Comparison of ENCODE assay signal across 25 cellular contexts in the genomic region with DNA sequence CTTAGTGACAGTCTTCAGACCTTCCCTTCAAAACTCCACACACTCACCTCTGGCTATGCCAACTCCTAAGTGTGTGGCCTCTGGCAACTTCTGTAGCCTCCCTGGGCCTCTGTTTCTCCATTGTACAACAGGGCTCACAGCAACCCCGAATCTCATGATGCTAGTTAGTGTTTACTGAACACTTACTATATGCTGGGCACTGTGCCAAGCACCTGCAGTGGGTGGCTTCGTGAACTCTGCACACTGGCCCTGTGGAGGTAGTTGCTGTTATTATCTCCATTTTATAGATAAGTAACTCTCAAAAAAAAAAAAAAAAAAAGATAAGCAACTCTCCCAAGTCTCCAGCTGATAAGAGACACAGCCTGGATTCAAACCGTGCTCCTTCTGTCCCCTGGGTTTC. TPM values are rescaled to one million over a fixed set of nuclear protein-coding genes. Genes with fewer than 3 reads are reported as not detected.
DNase-seq lines count a peak whose midpoint lies in the region; ATAC-seq, FAIRE-seq and TF ChIP-seq lines count a peak whose summit lies in the region.
"Had no signal": no experiment of that assay in that cellular context is flagged by ENCODE, and none has a peak within 500 bp of the region (broad histone marks: within the 10 kb centered on the region; RNA-seq: fewer than 3 reads in every experiment).

No MANE protein-coding gene starts in this region.

- no peak overlapping the region for H3K4me3 ChIP-seq in H1 (ENCODE audit: extremely low read depth in 1 of 4, insufficient read depth in 2 of 4, low read depth in 3 of 4, low read length in 4 of 4)
- no peak overlapping the region for H3K4me3 ChIP-seq in transverse colon
- H3K4me3 ChIP-seq in naive thymus-derived CD4-positive, alpha-beta T cell (ENCODE audit: low read length), result no peak overlapping the region
- H3K4me3 ChIP-seq: esophagus squamous epithelium, thoracic aorta had no signal

- peak overlapping the region; percentile 16 for H4K91ac ChIP-seq in H1 (replicated peaks; ENCODE audit: insufficient read length, low read length)

- no peaks in the 10 kb centered on the region; the same call in 1 of the 2 replicates for H3K23me2 ChIP-seq in H1 (ENCODE audit: low read depth, low read length)

- peak overlapping the region; percentile 54; the same call in 1 of the 2 replicates for H2BK20ac ChIP-seq in H1 (ENCODE audit: low read length)

- H2AK5ac ChIP-seq in H1 (ENCODE audit: low read depth, low read length), result no peak overlapping the region

- H4K5ac ChIP-seq in H1 (ENCODE audit: insufficient read length, low read depth, low read length), result no peak overlapping the region

- FAIRE-seq in H1 (lab: Jason Lieb, UNC), result no peak
- FAIRE-seq: endometrium, frontal cortex had no signal

- no peak overlapping the region; the same call in 1 of the 2 replicates for H2BK5ac ChIP-seq in H1 (ENCODE audit: low read depth, low read length)

- peak overlapping the region; percentile 19 for H2BK120ac ChIP-seq in H1 (replicated peaks; ENCODE audit: low read depth, low read length)

- H3K4me3 Mint-ChIP-seq in naive thymus-derived CD4-positive, alpha-beta T cell, result no peak overlapping the region
- H3K4me3 Mint-ChIP-seq: activated naive CD8-positive, alpha-beta T cell treated with anti-CD3 and anti-CD28 coated beads, Interleukin-2, amount 50 U/mL, for 24 hours; H9; natural killer cell had no signal

- no peak for TF ChIP-seq RAD21 in H1 (IDR thresholded peaks at IDR 0.05 in 1 of 2, conservative IDR thresholded peaks at IDR 0.05 in 1 of 2; ENCODE audit: low read depth in 2 of 2, low read length in 2 of 2)

- H3K56ac ChIP-seq in H1 (replicated peaks; ENCODE audit: insufficient read length, low read depth, low read length), result no peak overlapping the region

- H3K4me2 ChIP-seq in H1 (ENCODE audit: insufficient read depth in 1 of 2, low read depth in 2 of 2, low read length in 2 of 2), result no peak overlapping the region

- ATAC-seq in HG03460 (IDR thresholded peaks at IDR 0.05; ENCODE audit: unreplicated experiment), result no peak
- ATAC-seq in naive thymus-derived CD4-positive, alpha-beta T cell, result no peak
- ATAC-seq: activated naive CD8-positive, alpha-beta T cell treated with anti-CD3 and anti-CD28 coated beads, Interleukin-2, amount 50 U/mL, for 24 hours; left cardiac atrium; natural killer cell; stimulated activated naive CD8-positive, alpha-beta T cell treated with anti-CD3 and anti-CD28 coated beads, Interleukin-15, Interleukin-2, amounts not matched to agents 100 U/mL and 50 U/mL, for 24 hours had no signal

- POLR2A ChIA-PET in H1 (lab: Charles Lee; ENCODE audit: partially characterized antibody), result interaction anchor here (1.2 kb wide), 2 partner anchors 15 to 26 kb away, joined by 3 read pairs; no protein-coding TSS in a partner anchor
- POLR2A ChIA-PET in naive thymus-derived CD4-positive, alpha-beta T cell (lab: Charles Lee), result no interaction called here

- intact Hi-C loops in transverse colon (cut with DNase I; ENCODE audit: low total_unique reads), result no loop called here
- intact Hi-C loops in naive thymus-derived CD4-positive, alpha-beta T cell (cut with micrococcal nuclease), result no loop called here

- H3K9ac ChIP-seq in H1 (replicated peaks in 1 of 4; ENCODE audit: extremely low read depth in 1 of 4, low read depth in 3 of 4, low read length in 3 of 4), result no peak overlapping the region

- TF ChIP-seq EP300 in H1 (IDR thresholded peaks at IDR 0.05; ENCODE audit: borderline replicate concordance in 1 of 2, low read depth in 2 of 2, low read length in 2 of 2), result no peak
- TF ChIP-seq EP300 in transverse colon (IDR thresholded peaks at IDR 0.05; ENCODE audit: low read depth), result no peak

- H3K4ac ChIP-seq in H1 (replicated peaks; ENCODE audit: insufficient read length, low read depth, low read length), result no peak overlapping the region

- H3K79me1 ChIP-seq in H1 (ENCODE audit: low read depth, low read length), result no peaks in the 10 kb centered on the region; the same call in 1 of the 2 replicates

- H3K27me3 ChIP-seq in H1 (replicated peaks in 1 of 4; ENCODE audit: control insufficient read depth in 3 of 4, extremely low read depth in 1 of 4, insufficient read depth in 3 of 4, low read length in 3 of 4), result peaks cover 0 to 2% (median 0%) of the 10 kb centered on the region in 4 experiments; a peak in 3 of 7 replicates
- H3K27me3 ChIP-seq in transverse colon, result no peaks in the 10 kb centered on the region
- H3K27me3 ChIP-seq in naive thymus-derived CD4-positive, alpha-beta T cell (ENCODE audit: control insufficient read depth in 2 of 2, insufficient read depth in 2 of 2, low read length in 2 of 2), result no peaks in the 10 kb centered on the region
- H3K27me3 ChIP-seq: esophagus squamous epithelium had no signal

- TF ChIP-seq POLR2A in H1 (IDR thresholded peaks at IDR 0.05; ENCODE audit: control extremely low read depth in 1 of 2, low read depth in 2 of 2, low read length in 2 of 2), result no peak
- no peak for TF ChIP-seq POLR2A in transverse colon (IDR thresholded peaks at IDR 0.05)

- no peak overlapping the region for H3K14ac ChIP-seq in H1 (ENCODE audit: insufficient read length)

- no peak overlapping the region for H4K8ac ChIP-seq in H1 (ENCODE audit: extremely low read depth, insufficient read depth, low read length)

- peak overlapping the region; percentile 42; the same call in 1 of the 2 replicates for H3K18ac ChIP-seq in H1 (ENCODE audit: extremely low read depth, low read length)

- no peaks in the 10 kb centered on the region for H4K20me1 ChIP-seq in H1 (replicated peaks in 1 of 2; ENCODE audit: control insufficient read depth in 1 of 2, insufficient read depth in 2 of 2, low read length in 2 of 2)

- H3K36me3 ChIP-seq in H1 (ENCODE audit: control insufficient read depth in 2 of 4, insufficient read depth in 4 of 4, low read length in 3 of 4) (no peaks in the 10 kb centered on the region), transverse colon (no peaks in the 10 kb centered on the region)
- no peaks in the 10 kb centered on the region for H3K36me3 ChIP-seq in naive thymus-derived CD4-positive, alpha-beta T cell (ENCODE audit: control insufficient read depth in 2 of 3, insufficient read depth in 3 of 3, low read length in 3 of 3)
- H3K36me3 ChIP-seq: esophagus squamous epithelium, thoracic aorta had no signal

- H3K79me2 ChIP-seq in H1 (ENCODE audit: control insufficient read depth in 1 of 2, insufficient read depth in 2 of 2, low read length in 2 of 2), result no peaks in the 10 kb centered on the region

- no peak overlapping the region for H3K23ac ChIP-seq in H1 (ENCODE audit: insufficient read length)

- in situ Hi-C loops in transverse colon (cut with MboI; ENCODE audit: low pct_ligation_motif_present in 1 of 4, low pct_unique_long_range_greater_than_20kb in 1 of 4, low sequenced_read_pairs in 3 of 4), result no loop called here

- H2BK12ac ChIP-seq in H1 (ENCODE audit: low read depth, low read length), result peak overlapping the region; percentile 35; the same call in 1 of the 2 replicates

- peaks cover 0 to 11% (median 0%) of the 10 kb centered on the region in 7 donors for H3K4me1 Mint-ChIP-seq in naive thymus-derived CD4-positive, alpha-beta T cell
- H3K4me1 Mint-ChIP-seq: natural killer cell had no signal

- H3K9me3 ChIP-seq in H1 (ENCODE audit: insufficient read depth in 2 of 2, low read depth in 1 of 2, low read length in 1 of 2) (no peaks in the 10 kb centered on the region), transverse colon (no peaks in the 10 kb centered on the region)
- no peaks in the 10 kb centered on the region for H3K9me3 ChIP-seq in naive thymus-derived CD4-positive, alpha-beta T cell (ENCODE audit: control insufficient read depth in 2 of 3, low read length in 3 of 3)
- H3K9me3 ChIP-seq: esophagus squamous epithelium, thoracic aorta had no signal

- no peaks in the 10 kb centered on the region for H3K36me3 Mint-ChIP-seq in naive thymus-derived CD4-positive, alpha-beta T cell
- H3K36me3 Mint-ChIP-seq: natural killer cell had no signal

- peak; percentile 20 for DNase-seq in NCI-H345 (lab: John Stamatoyannopoulos, UW)
- no peak for DNase-seq in NCI-H345 treated with DMSO at 0.1 percent for 48 hours (lab: John Stamatoyannopoulos, UW; ENCODE audit: unreplicated experiment)
- DNase-seq in NCI-H2029 (lab: John Stamatoyannopoulos, UW), result peak; percentile 24
- no peak for DNase-seq in H1 (ENCODE audit: low read depth in 1 of 2, low spot score in 2 of 2)
- peak; percentile 67 for DNase-seq in transverse colon
- no peak for DNase-seq in activated CD4-positive, alpha-beta T cell treated with anti-CD3 and anti-CD28 coated beads for 1 hour
- no peak for DNase-seq in naive thymus-derived CD4-positive, alpha-beta T cell
- DNase-seq: activated CD4-positive, alpha-beta T cell treated with anti-CD3 and anti-CD28 coated beads for 4 hours; activated CD8-positive, alpha-beta memory T cell treated with anti-CD3 and anti-CD28 coated beads for 24 hours; activated gamma-delta T cell; activated naive CD8-positive, alpha-beta T cell treated with anti-CD3 and anti-CD28 coated beads, Interleukin-2, amount 50 U/mL, for 24 hours; DND-41; esophagus squamous epithelium; H9; hippocampal formation; left cardiac atrium; natural killer cell; NCI-H2227 treated with DMSO at 0.1 percent for 48 hours; stimulated activated CD4-positive, alpha-beta T cell treated with anti-CD3 and anti-CD28 coated beads, Interleukin-15, amount 100 ng/mL, for 24 hours; stimulated activated naive CD8-positive, alpha-beta T cell treated with anti-CD3 and anti-CD28 coated beads, Interleukin-15, Interleukin-2, amounts not matched to agents 100 U/mL and 50 U/mL, for 24 hours; T-helper 2 cell had no signal

- no peak overlapping the region for H2AFZ ChIP-seq in H1 (ENCODE audit: low read length)

- no peak overlapping the region for H3K27ac ChIP-seq in H1 (ENCODE audit: low read depth, low read length)
- H3K27ac ChIP-seq in transverse colon, result peak overlapping the region; percentile 51 to 78 (median 54)
- H3K27ac ChIP-seq in naive thymus-derived CD4-positive, alpha-beta T cell (ENCODE audit: low read depth, low read length), result no peak overlapping the region
- H3K27ac ChIP-seq: esophagus squamous epithelium, thoracic aorta had no signal

- H2BK15ac ChIP-seq in H1 (ENCODE audit: low read length), result no peak overlapping the region

- CTCF ChIA-PET in H1 (lab: Charles Lee; ENCODE audit: partially characterized antibody), result interaction anchor here (1.5 to 38.2 kb wide), 5 partner anchors 8 to 145 kb away, joined by 6 to 731 read pairs (median 112); partner anchors contain the start of gene TP53I11
- CTCF ChIA-PET in naive thymus-derived CD4-positive, alpha-beta T cell (lab: Charles Lee), result no interaction called here

- no peaks in the 10 kb centered on the region for H3K9me3 Mint-ChIP-seq in naive thymus-derived CD4-positive, alpha-beta T cell
- H3K9me3 Mint-ChIP-seq: activated naive CD8-positive, alpha-beta T cell treated with anti-CD3 and anti-CD28 coated beads, Interleukin-2, amount 50 U/mL, for 24 hours; H9; natural killer cell had no signal

- H3K4me1 ChIP-seq in H1 (replicated peaks in 1 of 4; ENCODE audit: control insufficient read depth in 3 of 4, insufficient read depth in 4 of 4, low read length in 3 of 4), result peaks cover 21 to 65% (median 38%) of the 10 kb centered on the region in 4 experiments
- H3K4me1 ChIP-seq in transverse colon, result peaks cover 5 to 58% (median 33%) of the 10 kb centered on the region in 4 donors
- no peaks in the 10 kb centered on the region for H3K4me1 ChIP-seq in naive thymus-derived CD4-positive, alpha-beta T cell (ENCODE audit: control insufficient read depth in 2 of 2, insufficient read depth in 2 of 2, low read length in 2 of 2)

- H3K27me3 Mint-ChIP-seq in naive thymus-derived CD4-positive, alpha-beta T cell, result peaks cover 0 to 17% (median 0%) of the 10 kb centered on the region in 5 donors
- H3K27me3 Mint-ChIP-seq: activated naive CD8-positive, alpha-beta T cell treated with anti-CD3 and anti-CD28 coated beads, Interleukin-2, amount 50 U/mL, for 24 hours had no signal

- H3K27ac Mint-ChIP-seq in naive thymus-derived CD4-positive, alpha-beta T cell, result no peak overlapping the region
- H3K27ac Mint-ChIP-seq: activated naive CD8-positive, alpha-beta T cell treated with anti-CD3 and anti-CD28 coated beads, Interleukin-2, amount 50 U/mL, for 24 hours; natural killer cell had no signal

- TF ChIP-seq CTCF in H1 (IDR thresholded peaks at IDR 0.05; ENCODE audit: control extremely low read depth in 1 of 3, insufficient read depth in 1 of 3, low read depth in 1 of 3, low read length in 3 of 3) (no peak), transverse colon (IDR thresholded peaks at IDR 0.05) (no peak)

- 83% methylated on average over 3 of the region's 3 CpGs; no CpG with 5 or more reads in 1 of the 2 experiments for WGBS in H1 (ENCODE audit: extremely low coverage in 1 of 2, insufficient coverage in 1 of 2, insufficient read length in 1 of 2, insufficient replicate concordance in 2 of 2, low coverage in 1 of 2, low lambda C conversion rate in 2 of 2, missing lambda C conversion rate in 1 of 2), 2 experiments
- whole genome bisulfite sequencing in transverse colon (ENCODE audit: low coverage in 1 of 2), 2 donors, result 35 to 38% methylated on average over 1 to 3 of the region's 3 CpGs

RNA-seq across cellular contexts. Expression of gene TP53I11, which starts 7.5 kb away (rescaled TPM):
- total RNA-seq in H1 (2021; fragmentation: NEBNext Ultra II Directional; extraction: Animal tissue kit (Norgen Biotek cat#: 25700)), result 46.3 and 53.7 TPM in 2 replicates
- 34.0 and 47.5 TPM in 2 replicates for polyA plus RNA-seq in H1 (2011; rRNA removed)
- polyA plus RNA-seq in H1 (2011; cell fraction: cytosol; rRNA removed), result 25.8 TPM
- polyA plus RNA-seq in H1 (2011; cell fraction: nucleus; rRNA removed), result 48.2 TPM
- polyA plus RNA-seq in H1 (2012, experiment 1 of 2), result 44.1 to 78.7 TPM (median 68.4 TPM) in 4 replicates
- polyA plus RNA-seq in H1 (2012, experiment 2 of 2), result 49.8 TPM
- polyA plus RNA-seq in H1 (2013, experiment 1 of 2), result 52.1 TPM
- polyA plus RNA-seq in H1 (2013, experiment 2 of 2), result 59.6 TPM
- polyA minus RNA-seq in H1 (2011; rRNA and poly(A)+ RNA removed), result 26.4 and 26.9 TPM in 2 replicates
- 34.6 TPM for polyA minus RNA-seq in H1 (2011; cell fraction: cytosol; rRNA and poly(A)+ RNA removed)
- polyA minus RNA-seq in H1 (2011; cell fraction: nucleus; rRNA and poly(A)+ RNA removed), result 44.5 TPM
- total RNA-seq in transverse colon, result 10 to 100 TPM; 41.5 to 90.0 (median 56.4) TPM
- total RNA-seq in naive thymus-derived CD4-positive, alpha-beta T cell, result 1 to 10 TPM in 3 of 5 experiments, under 1 TPM in 2; 0.40 to 7.6 (median 2.0) TPM
- polyA plus RNA-seq in naive thymus-derived CD4-positive, alpha-beta T cell, result 1 to 10 TPM in 1 of 2 donors, under 1 TPM in 1; 0.35 to 1.2 TPM

Comparison
In these comparisons a context has a peak if more than half of its experiments do, and no peak if none do; other contexts are left out.
1. DNase-seq: peak in NCI-H345 (single experiment), NCI-H2029 (single experiment) and transverse colon (single experiment); none in NCI-H345 treated with DMSO at 0.1 percent for 48 hours (single experiment), H1 (0 of 2), activated CD4-positive, alpha-beta T cell treated with anti-CD3 and anti-CD28 coated beads for 1 hour (single experiment) and naive thymus-derived CD4-positive, alpha-beta T cell (0 of 9).
2. H3K27ac ChIP-seq: peak in transverse colon (4 of 4); none in H1 (single experiment) and naive thymus-derived CD4-positive, alpha-beta T cell (single experiment).